Comparison of ENCODE assay signal across 28 cellular contexts in genomic region chr16:16166085-16166484, GRCh38. TPM values are rescaled to one million over a fixed set of nuclear protein-coding genes. Genes with fewer than 3 reads are reported as not detected.
"Had no signal": no experiment of that assay in that cellular context is flagged by ENCODE, and none has a peak within 500 bp of the region (broad histone marks: within the 10 kb centered on the region; RNA-seq: fewer than 3 reads in every experiment).

No MANE protein-coding gene starts in this region.

- H3K27ac ChIP-seq: colonic mucosa, epithelial cell of prostate, esophagus squamous epithelium, gastrocnemius medialis, heart right ventricle, left lung, lower lobe of right lung had no signal

- H3K27me3 ChIP-seq: colonic mucosa, esophagus squamous epithelium, gastrocnemius medialis, heart right ventricle, left lung had no signal

- H3K4me1 ChIP-seq: colonic mucosa, esophagus squamous epithelium, gastrocnemius medialis, heart right ventricle, left lung, lower lobe of right lung had no signal

- H3K9me3 ChIP-seq: colonic mucosa, esophagus squamous epithelium, gastrocnemius medialis, heart right ventricle, left lung, lower lobe of right lung, mucosa of descending colon had no signal

- H3K4me1 Mint-ChIP-seq: endodermal cell, mesothelial cell of epicardium, naive B cell had no signal

- FAIRE-seq: endometrium, islet of Langerhans, keratinocyte had no signal

- H3K27ac Mint-ChIP-seq: dendritic cell treated with granulocyte-macrophage colony-stimulating factor and Interleukin-4, amounts not matched to agents 40 ng/mL and 50 ng/mL, for 4 days; effector memory CD8-positive, alpha-beta T cell; endodermal cell; mesothelial cell of epicardium; naive B cell had no signal

- H3K36me3 ChIP-seq: colonic mucosa, esophagus squamous epithelium, gastrocnemius medialis, heart right ventricle had no signal

- H3K36me3 Mint-ChIP-seq: mesothelial cell of epicardium had no signal

- DNase-seq: colonic mucosa; cortex of kidney; effector CD8-positive, alpha-beta T cell; effector memory CD8-positive, alpha-beta T cell; endodermal cell; erythroblast; esophagus squamous epithelium; foreskin fibroblast; foreskin melanocyte; gastrocnemius medialis; glutamatergic neuron; head of caudate nucleus; heart right ventricle; hippocampal formation; kidney glomerular epithelial cell; left lung; left ventricle myocardium superior; lower lobe of right lung; mesenchymal stem cell; mucosa of descending colon; naive B cell had no signal

- H3K4me3 ChIP-seq: colonic mucosa, esophagus squamous epithelium, gastrocnemius medialis, heart right ventricle, left lung, lower lobe of right lung, mucosa of descending colon had no signal

- H3K9me3 Mint-ChIP-seq: dendritic cell treated with granulocyte-macrophage colony-stimulating factor and Interleukin-4, amounts not matched to agents 40 ng/mL and 50 ng/mL, for 4 days; effector memory CD8-positive, alpha-beta T cell had no signal

- ATAC-seq: effector memory CD8-positive, alpha-beta T cell; esophagus mucosa; gastrocnemius medialis; heart right ventricle; left lung; left ventricle myocardium superior; mucosa of descending colon had no signal

- H3K4me3 Mint-ChIP-seq: dendritic cell treated with granulocyte-macrophage colony-stimulating factor and Interleukin-4, amounts not matched to agents 40 ng/mL and 50 ng/mL, for 4 days; effector memory CD8-positive, alpha-beta T cell; endodermal cell; mesothelial cell of epicardium; naive B cell had no signal

RNA-seq across cellular contexts. Expression of gene ABCC6, which starts 57.2 kb away (rescaled TPM):
- polyA plus RNA-seq: keratinocyte had no signal
